ENCODE assay signal across 16 cellular contexts in the genomic region with DNA sequence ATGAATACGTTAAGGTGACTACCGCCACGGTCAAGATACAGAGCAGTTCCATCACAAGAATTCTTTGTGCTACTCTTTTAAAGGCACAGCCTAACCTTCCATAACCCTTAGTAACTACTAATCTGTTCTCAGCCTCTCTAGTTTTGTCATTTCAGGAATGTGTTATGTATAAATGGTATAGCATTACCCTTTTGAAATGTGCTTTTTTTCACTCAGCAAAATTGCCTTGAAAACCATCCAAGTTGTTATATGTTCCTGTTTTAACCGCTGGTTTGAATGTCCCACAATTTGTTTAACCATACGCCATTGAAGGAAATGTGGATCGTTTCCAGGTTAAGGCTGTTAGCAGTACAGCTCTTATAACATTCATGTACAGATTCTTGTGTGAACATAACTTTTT. TPM values are rescaled to one million over a fixed set of nuclear protein-coding genes. Genes with fewer than 3 reads are reported as not detected.
DNase-seq lines count a peak whose midpoint lies in the region; ATAC-seq, FAIRE-seq and TF ChIP-seq lines count a peak whose summit lies in the region.
"Had no signal": no experiment of that assay in that cellular context is flagged by ENCODE, and none has a peak within 500 bp of the region (broad histone marks: within the 10 kb centered on the region; RNA-seq: fewer than 3 reads in every experiment).

No MANE protein-coding gene starts in this region.

- H3K18ac ChIP-seq in trophoblast cell (ENCODE audit: low read length) (no peak overlapping the region), neuronal stem cell (ENCODE audit: low read length) (no peak overlapping the region)

- no CpG with 5 or more reads among the region's 6 CpGs for WGBS in trophoblast cell (ENCODE audit: extremely low coverage, insufficient coverage, insufficient read length)
- no CpG with 5 or more reads among the region's 6 CpGs for WGBS in neuronal stem cell (ENCODE audit: extremely low coverage in 2 of 2, insufficient read length in 2 of 2, insufficient replicate concordance in 1 of 2), 2 donors
- WGBS in testis, 2 donors = 34 to 41% methylated on average over 6 of the region's 6 CpGs

- no peak overlapping the region for H4K8ac ChIP-seq in trophoblast cell (ENCODE audit: low read depth, low read length)
- H4K8ac ChIP-seq in neuronal stem cell (ENCODE audit: low read depth, low read length) = no peak overlapping the region

- no peak for TF ChIP-seq POLR2A in testis (IDR thresholded peaks at IDR 0.05)

- H3K4me2 ChIP-seq in trophoblast cell (ENCODE audit: low read length) = no peak overlapping the region
- no peak overlapping the region for H3K4me2 ChIP-seq in neuronal stem cell (ENCODE audit: insufficient read depth, low read length, poor library complexity, severe bottlenecking)

- DNase-seq in activated naive CD8-positive, alpha-beta T cell treated with anti-CD3 and anti-CD28 coated beads for 36 hours = no peak
- DNase-seq in astrocyte of the cerebellum (ENCODE audit: low read depth) = peak; percentile 49
- DNase-seq in trophoblast cell = no peak
- DNase-seq in D721Med (ENCODE audit: insufficient read length, low spot score) = no peak
- DNase-seq in neuronal stem cell (ENCODE audit: low spot score) = no peak
- DNase-seq in testis = no peak
- DNase-seq: activated CD4-positive, alpha-beta T cell treated with anti-CD3 and anti-CD28 coated beads, Interleukin-2, amount 50 U/mL, for 1 hour; activated naive CD4-positive, alpha-beta T cell treated with anti-CD3 and anti-CD28 coated beads, Interleukin-2, amount 50 U/mL, for 16 hours; DMS79 treated with DMSO at 0.1 percent for 48 hours; NCI-H2107; stimulated activated CD4-positive, alpha-beta T cell treated with anti-CD3 and anti-CD28 coated beads, Interleukin-1b, Interleukin-23, amount 100 ng/mL, for 48 hours; SW 1271 had no signal

- peaks cover 85% of the 10 kb centered on the region for H3K4me1 Mint-ChIP-seq in activated naive CD8-positive, alpha-beta T cell (ENCODE audit: low read depth)
- peaks cover 67% of the 10 kb centered on the region for H3K4me1 Mint-ChIP-seq in activated naive CD8-positive, alpha-beta T cell treated with anti-CD3 and anti-CD28 coated beads for 36 hours

- H2BK5ac ChIP-seq in trophoblast cell (ENCODE audit: low read depth, low read length, poor library complexity) (no peak overlapping the region), neuronal stem cell (ENCODE audit: low read length) (no peak overlapping the region)

- H3K9ac ChIP-seq in trophoblast cell (ENCODE audit: low read length) (no peak overlapping the region), neuronal stem cell (ENCODE audit: low read depth, low read length, poor library complexity) (no peak overlapping the region)

- H3K4ac ChIP-seq in trophoblast cell (ENCODE audit: low read depth, low read length) (peak overlapping the region; percentile 52), neuronal stem cell (ENCODE audit: low read length) (no peak overlapping the region)

- peaks cover 4% of the 10 kb centered on the region for H3K79me2 ChIP-seq in trophoblast cell (ENCODE audit: control insufficient read depth, insufficient read depth, low read length, poor library complexity)

- no peak overlapping the region for H4K12ac ChIP-seq in trophoblast cell (ENCODE audit: low read depth, low read length)

- in situ Hi-C loops in astrocyte of the cerebellum (cut with HindIII; ENCODE audit: low sequenced_read_pairs) = no loop called here

- H2BK120ac ChIP-seq in trophoblast cell (ENCODE audit: insufficient read depth, low read length, poor library complexity) = no peak overlapping the region
- no peak overlapping the region for H2BK120ac ChIP-seq in neuronal stem cell (ENCODE audit: low read depth, low read length)

- no peak overlapping the region for H2AK5ac ChIP-seq in trophoblast cell (ENCODE audit: low read length)
- H2AK5ac ChIP-seq in neuronal stem cell (ENCODE audit: low read depth, low read length) = no peak overlapping the region

- H3K79me1 ChIP-seq in trophoblast cell (ENCODE audit: low read length) (no peaks in the 10 kb centered on the region), neuronal stem cell (ENCODE audit: low read depth, low read length) (peaks cover 7% of the 10 kb centered on the region)

- no peaks in the 10 kb centered on the region for H3K27me3 Mint-ChIP-seq in activated naive CD8-positive, alpha-beta T cell
- no peaks in the 10 kb centered on the region for H3K27me3 Mint-ChIP-seq in activated naive CD8-positive, alpha-beta T cell treated with anti-CD3 and anti-CD28 coated beads for 36 hours
- H3K27me3 Mint-ChIP-seq: stimulated activated memory B cell treated with anti-CD40 and anti-IgM and Interleukin-4, amounts not matched to agents 10 μg/mL and 1 μg/mL and 100 μg/mL, for 72 hours had no signal

- H3K23ac ChIP-seq in trophoblast cell (ENCODE audit: low read length) (no peak overlapping the region), neuronal stem cell (ENCODE audit: low read depth, low read length, poor library complexity) (no peak overlapping the region)

- ATAC-seq in HG02852 (IDR thresholded peaks at IDR 0.05; ENCODE audit: unreplicated experiment) = peak; percentile 50
- ATAC-seq: stimulated activated memory B cell treated with anti-CD40 and anti-IgM and Interleukin-4, amounts not matched to agents 10 μg/mL and 1 μg/mL and 100 μg/mL, for 72 hours had no signal

- intact Hi-C loops in testis (cut with DNase I; ENCODE audit: low total_unique reads) = no loop called here

- no peaks in the 10 kb centered on the region for H3K4me1 ChIP-seq in trophoblast cell (ENCODE audit: control insufficient read depth in 1 of 2, insufficient read depth in 2 of 2, low read length in 2 of 2)
- peaks cover 0 to 12% of the 10 kb centered on the region in 2 donors for H3K4me1 ChIP-seq in neuronal stem cell (ENCODE audit: control insufficient read depth in 2 of 2, insufficient read depth in 1 of 2, low read depth in 1 of 2, low read length in 2 of 2)
- H3K4me1 ChIP-seq in testis = peaks cover 12% of the 10 kb centered on the region

- FAIRE-seq in D721Med (lab: Jason Lieb, UNC) = no peak

- no peak overlapping the region for H2BK12ac ChIP-seq in trophoblast cell (ENCODE audit: low read length)
- no peak overlapping the region for H2BK12ac ChIP-seq in neuronal stem cell (ENCODE audit: low read length)

- H3K27me3 ChIP-seq in trophoblast cell (ENCODE audit: insufficient read depth, low read length) (no peaks in the 10 kb centered on the region), neuronal stem cell (ENCODE audit: control insufficient read depth in 3 of 3, insufficient read depth in 3 of 3, low read depth in 1 of 3, low read length in 3 of 3) (no peaks in the 10 kb centered on the region), testis (no peaks in the 10 kb centered on the region)

- no peak overlapping the region for H2BK15ac ChIP-seq in neuronal stem cell (ENCODE audit: low read length)

- H2AFZ ChIP-seq in trophoblast cell (ENCODE audit: insufficient read depth, low read length, poor library complexity) (no peak overlapping the region), neuronal stem cell (ENCODE audit: low read length) (no peak overlapping the region)

- peaks cover 8% of the 10 kb centered on the region for H3K36me3 Mint-ChIP-seq in activated naive CD8-positive, alpha-beta T cell
- H3K36me3 Mint-ChIP-seq in activated naive CD8-positive, alpha-beta T cell treated with anti-CD3 and anti-CD28 coated beads for 36 hours = peaks cover 69% of the 10 kb centered on the region

- TF ChIP-seq CTCF in astrocyte of the cerebellum (IDR thresholded peaks at IDR 0.05; ENCODE audit: low read depth, low read length, missing control alignments) (no peak), D721Med (IDR thresholded peaks at IDR 0.05; ENCODE audit: insufficient read depth, missing control alignments) (no peak), testis (IDR thresholded peaks at IDR 0.05) (no peak)

- H3K4me3 ChIP-seq in astrocyte of the cerebellum (ENCODE audit: low read depth, low read length) = no peak overlapping the region
- H3K4me3 ChIP-seq in trophoblast cell (ENCODE audit: low read depth, low read length) = no peak overlapping the region
- H3K4me3 ChIP-seq in neuronal stem cell (ENCODE audit: low read length in 2 of 2) = no peak overlapping the region
- no peak overlapping the region for H3K4me3 ChIP-seq in testis
- H3K4me3 ChIP-seq: coronary artery had no signal

- H3K27ac ChIP-seq in trophoblast cell (ENCODE audit: low read depth, low read length) = no peak overlapping the region
- no peak overlapping the region for H3K27ac ChIP-seq in neuronal stem cell (replicated peaks; ENCODE audit: low read length)
- H3K27ac ChIP-seq in testis = no peak overlapping the region
- H3K27ac ChIP-seq: coronary artery had no signal

- no peaks in the 10 kb centered on the region for H3K9me3 ChIP-seq in trophoblast cell (ENCODE audit: insufficient read depth, low read depth, low read length)
- no peaks in the 10 kb centered on the region for H3K9me3 ChIP-seq in neuronal stem cell (replicated peaks in 1 of 2; ENCODE audit: control insufficient read depth in 2 of 2, insufficient read depth in 1 of 2, low read depth in 1 of 2, low read length in 2 of 2)
- no peaks in the 10 kb centered on the region for H3K9me3 ChIP-seq in testis

- H3K36me3 ChIP-seq in trophoblast cell (ENCODE audit: control insufficient read depth in 1 of 2, insufficient read depth in 2 of 2, low read length in 2 of 2) (peaks cover 17 to 19% of the 10 kb centered on the region in 2 experiments), neuronal stem cell (replicated peaks in 1 of 2; ENCODE audit: control insufficient read depth in 2 of 2, insufficient read depth in 2 of 2, low read length in 2 of 2) (peaks cover 7 to 98% of the 10 kb centered on the region in 2 donors), testis (ENCODE audit: low read depth, missing control alignments) (no peaks in the 10 kb centered on the region)

- H3K9me3 Mint-ChIP-seq in activated naive CD8-positive, alpha-beta T cell (ENCODE audit: low read depth) = no peaks in the 10 kb centered on the region
- H3K9me3 Mint-ChIP-seq in activated naive CD8-positive, alpha-beta T cell treated with anti-CD3 and anti-CD28 coated beads for 36 hours = no peaks in the 10 kb centered on the region
- H3K9me3 Mint-ChIP-seq: stimulated activated memory B cell treated with anti-CD40 and anti-IgM and Interleukin-4, amounts not matched to agents 10 μg/mL and 1 μg/mL and 100 μg/mL, for 72 hours had no signal

- H4K91ac ChIP-seq in trophoblast cell (ENCODE audit: low read depth, low read length) (no peak overlapping the region), neuronal stem cell (ENCODE audit: low read depth, low read length, poor library complexity) (no peak overlapping the region)

- peak overlapping the region; percentile 24 for H3K27ac Mint-ChIP-seq in activated naive CD8-positive, alpha-beta T cell
- no peak overlapping the region for H3K27ac Mint-ChIP-seq in activated naive CD8-positive, alpha-beta T cell treated with anti-CD3 and anti-CD28 coated beads for 36 hours
- H3K27ac Mint-ChIP-seq: stimulated activated memory B cell treated with anti-CD40 and anti-IgM and Interleukin-4, amounts not matched to agents 10 μg/mL and 1 μg/mL and 100 μg/mL, for 72 hours had no signal

- no peak overlapping the region for H3K4me3 Mint-ChIP-seq in activated naive CD8-positive, alpha-beta T cell
- H3K4me3 Mint-ChIP-seq in activated naive CD8-positive, alpha-beta T cell treated with anti-CD3 and anti-CD28 coated beads for 36 hours = no peak overlapping the region
- H3K4me3 Mint-ChIP-seq: stimulated activated memory B cell treated with anti-CD40 and anti-IgM and Interleukin-4, amounts not matched to agents 10 μg/mL and 1 μg/mL and 100 μg/mL, for 72 hours had no signal

- H3K14ac ChIP-seq in trophoblast cell (ENCODE audit: low read length) (no peak overlapping the region), neuronal stem cell (ENCODE audit: low read length) (no peak overlapping the region)

RNA-seq across cellular contexts. Expression of a gene that starts 32.0 kb away (rescaled TPM):
- 100 to 1,000 TPM; 123 to 126 TPM for total RNA-seq in activated naive CD8-positive, alpha-beta T cell treated with anti-CD3 and anti-CD28 coated beads for 36 hours
- 143 and 144 TPM in 2 replicates for polyA plus RNA-seq in trophoblast cell (2013)
- polyA plus RNA-seq in neuronal stem cell (2013, experiment 1 of 2) = 150 TPM
- polyA plus RNA-seq in neuronal stem cell (2013, experiment 2 of 2) = 162 TPM
- total RNA-seq in testis = 100 to 1,000 TPM; 166 to 174 TPM
- 130 TPM for polyA plus RNA-seq in testis (ENCODE audit: insufficient read depth, low read depth, low replicate concordance)
